Comparison of ENCODE assay signal across 37 cellular contexts in genomic region chr10:21162948-21163347, GRCh38.
"Had no signal": no experiment of that assay in that cellular context is flagged by ENCODE, and none has a peak within 500 bp of the region (broad histone marks: within the 10 kb centered on the region; RNA-seq: fewer than 3 reads in every experiment).

No MANE protein-coding gene starts in this region.

- H3K4me3 Mint-ChIP-seq: activated CD4-positive, alpha-beta memory T cell treated with anti-CD3 and anti-CD28 coated beads for 36 hours; activated CD4-positive, alpha-beta T cell treated with anti-CD3 and anti-CD28 coated beads for 36 hours; activated CD4-positive, alpha-beta T cell treated with anti-CD3 and anti-CD28 coated beads, Interleukin-2, amount 10 ng/mL, durations not matched to agents 24 days and 14 days; activated CD8-positive, alpha-beta memory T cell treated with anti-CD3 and anti-CD28 coated beads, Interleukin-2, amount 10 ng/mL, durations not matched to agents 7 days and 5 days; activated CD8-positive, alpha-beta T cell treated with anti-CD3 and anti-CD28 coated beads, Interleukin-2, amount 10 ng/mL, durations not matched to agents 7 days and 5 days; activated naive CD4-positive, alpha-beta T cell treated with anti-CD3 and anti-CD28 coated beads for 36 hours; activated naive CD4-positive, alpha-beta T cell treated with anti-CD3 and anti-CD28 coated beads, Interleukin-2, amount 50 U/mL, for 24 hours; activated naive CD8-positive, alpha-beta T cell treated with anti-CD3 and anti-CD28 coated beads for 36 hours; activated naive CD8-positive, alpha-beta T cell treated with anti-CD3 and anti-CD28 coated beads, Interleukin-2, amount 50 U/mL, for 24 hours; activated T-helper 1 cell treated with anti-CD3 and anti-CD28 coated beads, Interleukin-12 subunit alpha, Interleukin-12 subunit beta, Interleukin-2, Interleukin-4 antibody, amounts not matched to agents 30 ng/mL and 10 ng/mL and 1 ng/mL, durations not matched to agents 14 hours and 24 hours and 36 hours; effector memory CD8-positive, alpha-beta T cell; T-helper 17 cell; T-helper 2 cell treated with Interferon-gamma antibody and Interleukin-4, amounts not matched to agents 5 μg/mL and 100 μg/mL, for 36 hours had no signal

- H3K4me1 Mint-ChIP-seq: activated CD4-positive, alpha-beta T cell treated with anti-CD3 and anti-CD28 coated beads for 36 hours; activated CD4-positive, alpha-beta T cell treated with anti-CD3 and anti-CD28 coated beads, Interleukin-2, amount 10 ng/mL, durations not matched to agents 24 days and 14 days; activated CD8-positive, alpha-beta memory T cell treated with anti-CD3 and anti-CD28 coated beads, Interleukin-2, amount 10 ng/mL, durations not matched to agents 7 days and 5 days; activated naive CD4-positive, alpha-beta T cell treated with anti-CD3 and anti-CD28 coated beads, Interleukin-2, amount 50 U/mL, for 24 hours; activated naive CD8-positive, alpha-beta T cell treated with anti-CD3 and anti-CD28 coated beads for 36 hours; T-helper 17 cell had no signal

- H3K27ac Mint-ChIP-seq: activated CD4-positive, alpha-beta memory T cell treated with anti-CD3 and anti-CD28 coated beads for 36 hours; activated CD4-positive, alpha-beta T cell treated with anti-CD3 and anti-CD28 coated beads for 36 hours; activated CD4-positive, alpha-beta T cell treated with anti-CD3 and anti-CD28 coated beads, Interleukin-2, amount 10 ng/mL, durations not matched to agents 24 days and 14 days; activated CD8-positive, alpha-beta memory T cell treated with anti-CD3 and anti-CD28 coated beads, Interleukin-2, amount 10 ng/mL, durations not matched to agents 7 days and 5 days; activated CD8-positive, alpha-beta T cell treated with anti-CD3 and anti-CD28 coated beads, Interleukin-2, amount 10 ng/mL, durations not matched to agents 7 days and 5 days; activated naive CD4-positive, alpha-beta T cell treated with anti-CD3 and anti-CD28 coated beads for 36 hours; activated naive CD4-positive, alpha-beta T cell treated with anti-CD3 and anti-CD28 coated beads, Interleukin-2, amount 50 U/mL, for 24 hours; activated naive CD8-positive, alpha-beta T cell treated with anti-CD3 and anti-CD28 coated beads for 36 hours; activated naive CD8-positive, alpha-beta T cell treated with anti-CD3 and anti-CD28 coated beads, Interleukin-2, amount 50 U/mL, for 24 hours; activated T-helper 1 cell treated with anti-CD3 and anti-CD28 coated beads, Interleukin-12 subunit alpha, Interleukin-12 subunit beta, Interleukin-2, Interleukin-4 antibody, amounts not matched to agents 30 ng/mL and 10 ng/mL and 1 ng/mL, durations not matched to agents 14 hours and 24 hours and 36 hours; activated T-helper 2 cell treated with anti-CD3 and anti-CD28 coated beads, Interferon-gamma antibody, Interleukin-2, Interleukin-4, amounts not matched to agents 10 μg/mL and 5 μg/mL and 100 μg/mL, durations not matched to agents 14 hours and 24 hours and 36 hours; effector memory CD8-positive, alpha-beta T cell; T-helper 17 cell; T-helper 2 cell treated with Interferon-gamma antibody and Interleukin-4, amounts not matched to agents 5 μg/mL and 100 μg/mL, for 36 hours had no signal

- H3K27me3 Mint-ChIP-seq: activated CD4-positive, alpha-beta T cell treated with anti-CD3 and anti-CD28 coated beads, Interleukin-2, amount 10 ng/mL, durations not matched to agents 24 days and 14 days; activated CD8-positive, alpha-beta memory T cell treated with anti-CD3 and anti-CD28 coated beads, Interleukin-2, amount 10 ng/mL, durations not matched to agents 7 days and 5 days had no signal

- H3K27ac ChIP-seq: adrenal gland, body of pancreas, esophagus muscularis mucosa, foreskin keratinocyte, gastrocnemius medialis, WERI-Rb-1 had no signal

- ATAC-seq: activated CD4-positive, alpha-beta T cell treated with anti-CD3 and anti-CD28 coated beads for 36 hours; activated CD8-positive, alpha-beta memory T cell treated with anti-CD3 and anti-CD28 coated beads, Interleukin-2, amount 10 ng/mL, durations not matched to agents 7 days and 5 days; activated CD8-positive, alpha-beta T cell treated with anti-CD3 and anti-CD28 coated beads, Interleukin-2, amount 10 ng/mL, durations not matched to agents 7 days and 5 days; activated naive CD8-positive, alpha-beta T cell treated with anti-CD3 and anti-CD28 coated beads, Interleukin-2, amount 50 U/mL, for 24 hours; body of pancreas; effector memory CD8-positive, alpha-beta T cell; foreskin keratinocyte; gastrocnemius medialis; T-helper 17 cell had no signal

- H3K9me3 Mint-ChIP-seq: activated naive CD8-positive, alpha-beta T cell treated with anti-CD3 and anti-CD28 coated beads for 36 hours; activated naive CD8-positive, alpha-beta T cell treated with anti-CD3 and anti-CD28 coated beads, Interleukin-2, amount 50 U/mL, for 24 hours; activated T-helper 1 cell treated with anti-CD3 and anti-CD28 coated beads, Interleukin-12 subunit alpha, Interleukin-12 subunit beta, Interleukin-2, Interleukin-4 antibody, amounts not matched to agents 30 ng/mL and 10 ng/mL and 1 ng/mL, durations not matched to agents 14 hours and 24 hours and 36 hours; activated T-helper 2 cell treated with anti-CD3 and anti-CD28 coated beads, Interferon-gamma antibody, Interleukin-2, Interleukin-4, amounts not matched to agents 10 μg/mL and 5 μg/mL and 100 μg/mL, durations not matched to agents 14 hours and 24 hours and 36 hours; T-helper 2 cell treated with Interferon-gamma antibody and Interleukin-4, amounts not matched to agents 5 μg/mL and 100 μg/mL, for 36 hours had no signal

- H3K36me3 Mint-ChIP-seq: activated CD4-positive, alpha-beta memory T cell treated with anti-CD3 and anti-CD28 coated beads for 36 hours; activated CD8-positive, alpha-beta memory T cell treated with anti-CD3 and anti-CD28 coated beads, Interleukin-2, amount 10 ng/mL, durations not matched to agents 7 days and 5 days; activated naive CD4-positive, alpha-beta T cell treated with anti-CD3 and anti-CD28 coated beads, Interleukin-2, amount 50 U/mL, for 24 hours; activated naive CD8-positive, alpha-beta T cell treated with anti-CD3 and anti-CD28 coated beads for 36 hours had no signal

- H3K9me3 ChIP-seq: adrenal gland, body of pancreas, esophagus muscularis mucosa, gastrocnemius medialis had no signal

- H3K36me3 ChIP-seq: adrenal gland, esophagus muscularis mucosa, gastrocnemius medialis, WERI-Rb-1 had no signal

- H3K27me3 ChIP-seq: adrenal gland, body of pancreas, gastrocnemius medialis had no signal

- FAIRE-seq: colon had no signal

- DNase-seq: activated CD4-positive, alpha-beta memory T cell treated with anti-CD3 and anti-CD28 coated beads for 36 hours; activated CD4-positive, alpha-beta T cell treated with anti-CD3 and anti-CD28 coated beads for 36 hours; activated CD4-positive, alpha-beta T cell treated with anti-CD3 and anti-CD28 coated beads, Interleukin-2, amount 10 ng/mL, durations not matched to agents 24 days and 14 days; activated CD4-positive, CD25-positive, alpha-beta regulatory T cell; activated CD4-positive, CD25-positive, alpha-beta regulatory T cell treated with anti-CD3 and anti-CD28 coated beads, Interleukin-2, amount 50 U/mL, for 72 hours; activated CD8-positive, alpha-beta memory T cell treated with anti-CD3 and anti-CD28 coated beads, Interleukin-2, amount 10 ng/mL, durations not matched to agents 7 days and 5 days; activated CD8-positive, alpha-beta memory T cell treated with anti-CD3 and anti-CD28 coated beads, Interleukin-2, amount 50 U/mL, for 4 hours; activated CD8-positive, alpha-beta T cell treated with anti-CD3 and anti-CD28 coated beads, Interleukin-2, amount 10 ng/mL, durations not matched to agents 7 days and 5 days; activated effector memory CD4-positive, alpha-beta T cell treated with anti-CD3 and anti-CD28 coated beads, Interleukin-2, amount 50 U/mL, for 16 hours; activated naive CD4-positive, alpha-beta T cell treated with anti-CD3 and anti-CD28 coated beads for 36 hours; activated naive CD8-positive, alpha-beta T cell treated with anti-CD3 and anti-CD28 coated beads for 36 hours; activated naive CD8-positive, alpha-beta T cell treated with anti-CD3 and anti-CD28 coated beads, Interleukin-2, amount 50 U/mL, for 24 hours; activated T-cell treated with anti-CD3 and anti-CD28 coated beads, Interleukin-2, amount 50 U/mL, for 1 hour; activated T-cell treated with anti-CD3 and anti-CD28 coated beads, Interleukin-2, amount 50 U/mL, for 48 hours; adrenal gland; amygdala; aorta; body of pancreas; caudate nucleus; cortex of kidney; dermis blood vessel endothelial cell; effector CD4-positive, alpha-beta T cell; effector memory CD8-positive, alpha-beta T cell; erythroblast; foreskin keratinocyte; gastrocnemius medialis; glutamatergic neuron; T-helper 1 cell; T-helper 17 cell; T1000; WERI-Rb-1 had no signal

- H3K4me1 ChIP-seq: adrenal gland, esophagus muscularis mucosa, foreskin keratinocyte, gastrocnemius medialis had no signal

- H3K4me3 ChIP-seq: adrenal gland, body of pancreas, esophagus muscularis mucosa, gastrocnemius medialis had no signal
